10 cellular contexts compared by ENCODE assay signal in genomic region chr2:207632575-207633492, GRCh38.
DNase-seq lines count a peak whose midpoint lies in the region; ATAC-seq and TF ChIP-seq lines count a peak whose summit lies in the region.
"Had no signal": no experiment of that assay in that cellular context is flagged by ENCODE, and none has a peak within 500 bp of the region (broad histone marks: within the 10 kb centered on the region; RNA-seq: fewer than 3 reads in every experiment).

No MANE protein-coding gene starts in this region.

- no peak overlapping the region for H3K4me3 Mint-ChIP-seq in stimulated activated effector memory CD8-positive, alpha-beta T cell treated with anti-CD3 and anti-CD28 coated beads, Interleukin-12 subunit alpha, Interleukin-12 subunit beta, amount 100 ng/mL, for 72 hours

- H3K27ac Mint-ChIP-seq in stimulated activated effector memory CD8-positive, alpha-beta T cell treated with anti-CD3 and anti-CD28 coated beads, Interleukin-12 subunit alpha, Interleukin-12 subunit beta, amount 100 ng/mL, for 72 hours, result no peak overlapping the region

- H3K36me3 Mint-ChIP-seq in stimulated activated effector memory CD8-positive, alpha-beta T cell treated with anti-CD3 and anti-CD28 coated beads, Interleukin-12 subunit alpha, Interleukin-12 subunit beta, amount 100 ng/mL, for 72 hours, result no peaks in the 10 kb centered on the region

- ATAC-seq in stimulated activated effector memory CD8-positive, alpha-beta T cell treated with anti-CD3 and anti-CD28 coated beads, Interleukin-12 subunit alpha, Interleukin-12 subunit beta, amount 100 ng/mL, for 72 hours, result peak; percentile 89
- ATAC-seq in HG03039 (IDR thresholded peaks at IDR 0.05; ENCODE audit: unreplicated experiment), result no peak

- H3K4me3 ChIP-seq in epithelial cell of esophagus (ENCODE audit: low read length), result no peak overlapping the region

- peaks cover 8% of the 10 kb centered on the region for H3K4me1 Mint-ChIP-seq in stimulated activated effector memory CD8-positive, alpha-beta T cell treated with anti-CD3 and anti-CD28 coated beads, Interleukin-12 subunit alpha, Interleukin-12 subunit beta, amount 100 ng/mL, for 72 hours
- H3K4me1 Mint-ChIP-seq: neural crest cell had no signal

- no peaks in the 10 kb centered on the region for H3K9me3 Mint-ChIP-seq in stimulated activated effector memory CD8-positive, alpha-beta T cell treated with anti-CD3 and anti-CD28 coated beads, Interleukin-12 subunit alpha, Interleukin-12 subunit beta, amount 100 ng/mL, for 72 hours
- H3K9me3 Mint-ChIP-seq: neural crest cell had no signal

- TF ChIP-seq CTCF in epithelial cell of esophagus (IDR thresholded peaks at IDR 0.05; ENCODE audit: insufficient read depth, low read depth, low read length, missing control alignments), result no peak

- DNase-seq in activated CD4-positive, alpha-beta T cell treated with anti-CD3 and anti-CD28 coated beads for 48 hours, result peak; percentile 44
- DNase-seq in activated CD4-positive, alpha-beta T cell treated with anti-CD3 and anti-CD28 coated beads, Interleukin-2, amount 50 U/mL, for 4 hours, result no peak
- peak; percentile 99 for DNase-seq in MV-4-11 (lab: John Stamatoyannopoulos, UW)
- DNase-seq in epithelial cell of esophagus (ENCODE audit: low read depth), result peak; percentile 96
- peak in 1 of 2 donors; percentile 45 for DNase-seq in stimulated activated effector memory CD8-positive, alpha-beta T cell treated with anti-CD3 and anti-CD28 coated beads, Interleukin-12 subunit alpha, Interleukin-12 subunit beta, amount 100 ng/mL, for 72 hours (ENCODE audit: low spot score in 2 of 2)
- DNase-seq in putamen (ENCODE audit: low spot score), result no peak
- DNase-seq in superior temporal gyrus (ENCODE audit: extremely low spot score), result no peak
- DNase-seq: activated effector memory CD4-positive, alpha-beta T cell treated with Interleukin-2 at 50 U/mL for 16 hours had no signal

Comparison
In these comparisons a context has a peak if more than half of its experiments do, and no peak if none do; other contexts are left out.
1. DNase-seq: peak in activated CD4-positive, alpha-beta T cell treated with anti-CD3 and anti-CD28 coated beads for 48 hours (single experiment), MV-4-11 (single experiment) and epithelial cell of esophagus (single experiment); none in activated CD4-positive, alpha-beta T cell treated with anti-CD3 and anti-CD28 coated beads, Interleukin-2, amount 50 U/mL, for 4 hours (0 of 2), putamen (single experiment) and superior temporal gyrus (single experiment).